In genomic region chr6:151701820-151702562, GRCh38 we compare ENCODE assay signal across 14 cellular contexts.
DNase-seq lines count a peak whose midpoint lies in the region; ATAC-seq and TF ChIP-seq lines count a peak whose summit lies in the region.
"Had no signal": no experiment of that assay in that cellular context is flagged by ENCODE, and none has a peak within 500 bp of the region (broad histone marks: within the 10 kb centered on the region; RNA-seq: fewer than 3 reads in every experiment).

No MANE protein-coding gene starts in this region.

- peak overlapping the region; percentile 18 for H3K4me3 Mint-ChIP-seq in activated naive CD8-positive, alpha-beta T cell treated with anti-CD3 and anti-CD28 coated beads for 36 hours
- no peak overlapping the region for H3K4me3 Mint-ChIP-seq in nephron progenitor cell
- H3K4me3 Mint-ChIP-seq: activated naive CD8-positive, alpha-beta T cell; type B pancreatic cell had no signal

- no peaks in the 10 kb centered on the region for H3K36me3 ChIP-seq in sigmoid colon
- H3K36me3 ChIP-seq: lower lobe of right lung had no signal

- peak overlapping the region; percentile 73 for H3K27ac Mint-ChIP-seq in activated naive CD8-positive, alpha-beta T cell treated with anti-CD3 and anti-CD28 coated beads for 36 hours
- H3K27ac Mint-ChIP-seq in nephron progenitor cell = no peak overlapping the region
- H3K27ac Mint-ChIP-seq: activated naive CD8-positive, alpha-beta T cell; type B pancreatic cell had no signal

- TF ChIP-seq CTCF in nephron progenitor cell (IDR thresholded peaks at IDR 0.05) (no peak), RWPE1 (conservative IDR thresholded peaks at IDR 0.05; ENCODE audit: low read depth) (no peak), sigmoid colon (IDR thresholded peaks at IDR 0.05) (no peak)

- H3K36me3 Mint-ChIP-seq in activated naive CD8-positive, alpha-beta T cell treated with anti-CD3 and anti-CD28 coated beads for 36 hours = peaks cover 5% of the 10 kb centered on the region
- H3K36me3 Mint-ChIP-seq in nephron progenitor cell (ENCODE audit: low read depth) = no peaks in the 10 kb centered on the region
- H3K36me3 Mint-ChIP-seq: activated naive CD8-positive, alpha-beta T cell; type B pancreatic cell had no signal

- H3K4me1 Mint-ChIP-seq in activated naive CD8-positive, alpha-beta T cell treated with anti-CD3 and anti-CD28 coated beads for 36 hours = peaks cover 37% of the 10 kb centered on the region
- no peaks in the 10 kb centered on the region for H3K4me1 Mint-ChIP-seq in nephron progenitor cell

- no peaks in the 10 kb centered on the region for H3K9me3 Mint-ChIP-seq in activated naive CD8-positive, alpha-beta T cell treated with anti-CD3 and anti-CD28 coated beads for 36 hours
- H3K9me3 Mint-ChIP-seq in nephron progenitor cell = no peaks in the 10 kb centered on the region
- H3K9me3 Mint-ChIP-seq: type B pancreatic cell had no signal

- peak; percentile 82 for ATAC-seq in GM18517 (IDR thresholded peaks at IDR 0.05; ENCODE audit: unreplicated experiment)
- peak; percentile 88 for ATAC-seq in GM21360 (IDR thresholded peaks at IDR 0.05; ENCODE audit: unreplicated experiment)
- ATAC-seq in HG03097 (IDR thresholded peaks at IDR 0.05; ENCODE audit: low FRiP score, unreplicated experiment) = peak; percentile 70
- ATAC-seq: HCT116 had no signal

- intact Hi-C loops in sigmoid colon (cut with DNase I) = no loop called here

- no peak for DNase-seq in activated naive CD8-positive, alpha-beta T cell treated with anti-CD3 and anti-CD28 coated beads for 36 hours
- no peak for DNase-seq in nephron progenitor cell
- DNase-seq in NCI-H2107 treated with DMSO at 0.1 percent for 48 hours (lab: John Stamatoyannopoulos, UW; ENCODE audit: unreplicated experiment) = no peak
- DNase-seq in RWPE1 (ENCODE audit: low spot score) = no peak
- no peak for DNase-seq in sigmoid colon
- DNase-seq: lower lobe of right lung, NCI-H1436 treated with DMSO at 0.1 percent for 48 hours had no signal

- TF ChIP-seq EP300 in sigmoid colon (IDR thresholded peaks at IDR 0.05) = no peak

- no peaks in the 10 kb centered on the region for H3K9me3 ChIP-seq in sigmoid colon
- H3K9me3 ChIP-seq: lower lobe of right lung had no signal

- 53 to 75% methylated on average over 5 of the region's 5 CpGs for WGBS in sigmoid colon, 2 donors

- POLR2A ChIA-PET in RWPE1 (lab: Yijun Ruan, JAX; ENCODE audit: low non-redundant PET) = no interaction called here

- no peak for TF ChIP-seq POLR2A in sigmoid colon (IDR thresholded peaks at IDR 0.05)

- H3K27ac ChIP-seq in RWPE1 (no peak overlapping the region), sigmoid colon (no peak overlapping the region)
- H3K27ac ChIP-seq: lower lobe of right lung, SK-N-MC had no signal

- peaks cover 21% of the 10 kb centered on the region for H3K27me3 Mint-ChIP-seq in activated naive CD8-positive, alpha-beta T cell treated with anti-CD3 and anti-CD28 coated beads for 36 hours
- peaks cover 12% of the 10 kb centered on the region for H3K27me3 Mint-ChIP-seq in nephron progenitor cell (ENCODE audit: low read depth, poor library complexity)
- H3K27me3 Mint-ChIP-seq: type B pancreatic cell had no signal

- no peaks in the 10 kb centered on the region for H3K4me1 ChIP-seq in sigmoid colon

- CTCF ChIA-PET in RWPE1 (lab: Yijun Ruan, JAX) = interaction anchor here (0.7 kb wide), 1 partner anchor 683 kb away, joined by 3 read pairs; no protein-coding TSS in a partner anchor

- no peaks in the 10 kb centered on the region for H3K27me3 ChIP-seq in sigmoid colon

- no peak overlapping the region for H3K4me3 ChIP-seq in sigmoid colon
- H3K4me3 ChIP-seq: lower lobe of right lung, SK-N-MC had no signal
